ENCODE assay signal across 10 cellular contexts in the genomic region with DNA sequence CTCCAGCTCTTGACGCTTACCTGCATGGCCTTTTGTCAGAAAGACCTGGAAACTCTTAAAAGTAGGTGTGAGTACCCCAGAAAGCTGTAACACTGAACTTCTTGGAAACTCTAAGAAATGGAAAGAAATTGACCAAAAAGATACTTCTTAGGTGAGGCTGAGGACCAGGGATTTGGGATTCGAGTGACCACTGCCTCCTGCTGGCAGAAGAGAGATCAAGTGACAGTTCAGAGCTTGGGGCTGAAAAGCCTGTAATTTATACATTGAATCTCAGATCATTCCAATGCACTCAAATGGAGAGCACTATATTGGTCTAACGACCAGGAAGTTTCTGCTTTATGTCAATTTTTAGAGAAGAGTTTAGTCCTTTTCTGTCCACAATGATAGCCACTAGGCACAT.
DNase-seq lines count a peak whose midpoint lies in the region; ATAC-seq and TF ChIP-seq lines count a peak whose summit lies in the region.
"Had no signal": no experiment of that assay in that cellular context is flagged by ENCODE, and none has a peak within 500 bp of the region (broad histone marks: within the 10 kb centered on the region; RNA-seq: fewer than 3 reads in every experiment).

No MANE protein-coding gene starts in this region.

- intact Hi-C loops in CD14-positive monocyte (cut with micrococcal nuclease): no loop called here
- intact Hi-C loops in left lung (cut with DNase I): no loop called here

- no peaks in the 10 kb centered on the region for H3K9me3 Mint-ChIP-seq in CD14-positive monocyte
- H3K9me3 Mint-ChIP-seq: activated CD4-positive, alpha-beta memory T cell treated with anti-CD3 and anti-CD28 coated beads, Interleukin-2, amount 10 ng/mL, durations not matched to agents 7 days and 5 days; mesothelial cell of epicardium had no signal

- no peak for DNase-seq in CD14-positive monocyte (ENCODE audit: low spot score)
- DNase-seq in HFF-Myc (ENCODE audit: extremely low read depth, low read depth): no peak
- peak; percentile 24 for DNase-seq in brain microvascular endothelial cell
- DNase-seq in left lung: no peak
- no peak for DNase-seq in NCI-H1105 (lab: John Stamatoyannopoulos, UW)
- DNase-seq in stimulated activated CD4-positive, alpha-beta T cell treated with anti-CD3 and anti-CD28 coated beads, Interleukin-4, amount 100 ng/mL, for 1 hour: no peak
- DNase-seq in NK-92 treated with Interleukin-12 subunit alpha and Interleukin-12 subunit beta, amount 100 ng/mL, for 24 hours (lab: John Stamatoyannopoulos, UW): no peak
- DNase-seq: activated CD4-positive, alpha-beta memory T cell treated with anti-CD3 and anti-CD28 coated beads, Interleukin-2, amount 10 ng/mL, durations not matched to agents 7 days and 5 days had no signal

- no peaks in the 10 kb centered on the region for H3K9me3 ChIP-seq in left lung

- no peaks in the 10 kb centered on the region for H3K4me1 ChIP-seq in left lung

- H3K27me3 Mint-ChIP-seq in CD14-positive monocyte (ENCODE audit: low read depth in 3 of 3): peaks cover 0 to 6% (median 5%) of the 10 kb centered on the region in 3 donors

- H3K4me3 ChIP-seq in HFF-Myc (replicated peaks; ENCODE audit: low read depth, low read length) (no peak overlapping the region), brain microvascular endothelial cell (ENCODE audit: low read depth, low read length) (no peak overlapping the region), left lung (no peak overlapping the region)

- ATAC-seq in left lung: peak; percentile 41
- ATAC-seq in HG02884 (IDR thresholded peaks at IDR 0.05; ENCODE audit: unreplicated experiment): no peak

- H3K27me3 ChIP-seq in brain microvascular endothelial cell (replicated peaks) (no peaks in the 10 kb centered on the region), left lung (no peaks in the 10 kb centered on the region)

- H3K36me3 ChIP-seq in brain microvascular endothelial cell (replicated peaks) (no peaks in the 10 kb centered on the region), left lung (no peaks in the 10 kb centered on the region)

- in situ Hi-C loops in brain microvascular endothelial cell (cut with HindIII; ENCODE audit: low pct_ligation_motif_present, low sequenced_read_pairs): no loop called here

- H3K27ac ChIP-seq in brain microvascular endothelial cell (no peak overlapping the region), left lung (no peak overlapping the region)

- no peaks in the 10 kb centered on the region for H3K36me3 Mint-ChIP-seq in CD14-positive monocyte
- H3K36me3 Mint-ChIP-seq: mesothelial cell of epicardium had no signal

- peak; percentile 31 for TF ChIP-seq CTCF in CD14-positive monocyte (IDR thresholded peaks at IDR 0.05)
- peak; percentile 50 for TF ChIP-seq CTCF in HFF-Myc (IDR thresholded peaks at IDR 0.05; ENCODE audit: low read depth, low read length, missing control alignments)
- TF ChIP-seq CTCF in brain microvascular endothelial cell (IDR thresholded peaks at IDR 0.05; ENCODE audit: low read depth, low read length, missing control alignments): peak; percentile 77
- TF ChIP-seq CTCF in left lung (IDR thresholded peaks at IDR 0.05): peak; percentile 18 to 35

- no peak overlapping the region for H3K4me3 Mint-ChIP-seq in CD14-positive monocyte
- H3K4me3 Mint-ChIP-seq: activated CD4-positive, alpha-beta memory T cell treated with anti-CD3 and anti-CD28 coated beads, Interleukin-2, amount 10 ng/mL, durations not matched to agents 7 days and 5 days; mesothelial cell of epicardium had no signal

- no peak overlapping the region for H3K27ac Mint-ChIP-seq in CD14-positive monocyte
- H3K27ac Mint-ChIP-seq: activated CD4-positive, alpha-beta memory T cell treated with anti-CD3 and anti-CD28 coated beads, Interleukin-2, amount 10 ng/mL, durations not matched to agents 7 days and 5 days; mesothelial cell of epicardium had no signal

- no peaks in the 10 kb centered on the region for H3K4me1 Mint-ChIP-seq in CD14-positive monocyte
- H3K4me1 Mint-ChIP-seq: activated CD4-positive, alpha-beta memory T cell treated with anti-CD3 and anti-CD28 coated beads, Interleukin-2, amount 10 ng/mL, durations not matched to agents 7 days and 5 days; mesothelial cell of epicardium had no signal

Comparison
In these comparisons a context has a peak if more than half of its experiments do, and no peak if none do; other contexts are left out.
1. CTCF ChIP-seq: peak in every context shown above with its lines; median percentile 77 in brain microvascular endothelial cell; 50 in HFF-Myc; 31 in CD14-positive monocyte; 26 in left lung.